14 cellular contexts compared by ENCODE assay signal in genomic region chr3:191246034-191246433, GRCh38. TPM values are rescaled to one million over a fixed set of nuclear protein-coding genes. Genes with fewer than 3 reads are reported as not detected.
DNase-seq lines count a peak whose midpoint lies in the region; ATAC-seq, FAIRE-seq and TF ChIP-seq lines count a peak whose summit lies in the region.
"Not testable (repeated sequence)": the region's sequence is repeated elsewhere in the genome, so short reads cannot be mapped to it uniquely, and the experiment has no call there.
"Had no signal": no experiment of that assay in that cellular context is flagged by ENCODE, and none has a peak within 500 bp of the region (broad histone marks: within the 10 kb centered on the region; RNA-seq: fewer than 3 reads in every experiment).

No MANE protein-coding gene starts in this region.

- H3K4me1 ChIP-seq in CD4-positive, alpha-beta memory T cell (ENCODE audit: insufficient read depth, low read length); GM12878 (ENCODE audit: control insufficient read depth, insufficient read depth, low read length): not testable (repeated sequence)

- DNase-seq in CD4-positive, alpha-beta memory T cell = peak in 4 of 5 donors; percentile 17 to 38 (median 26)
- peak; percentile 89 to 100 for DNase-seq in NOMO-1 (lab: John Stamatoyannopoulos, UW; ENCODE audit: unreplicated experiment in 2 of 2)
- DNase-seq in GM12878 (ENCODE audit: low read depth, low spot score) = peak; percentile 83
- DNase-seq in midbrain (lab: John Stamatoyannopoulos, UW) = peak; percentile 9

- not testable (repeated sequence) for TF ChIP-seq POLR2A in GM12878 (IDR thresholded peaks at IDR 0.05; ENCODE audit: low read depth, low read length)

- H3K36me3 ChIP-seq in CD4-positive, alpha-beta memory T cell (ENCODE audit: insufficient read depth, low read length); GM12878 (ENCODE audit: control insufficient read depth in 2 of 2, insufficient read depth in 2 of 2, low read length in 1 of 2): not testable (repeated sequence)

- H3K27me3 Mint-ChIP-seq in CD4-positive, alpha-beta memory T cell = not testable (repeated sequence)

- POLR2A ChIA-PET in CD4-positive, alpha-beta memory T cell (lab: Charles Lee; ENCODE audit: partially characterized antibody) = not testable (repeated sequence)
- POLR2A ChIA-PET in GM12878 (lab: Charles Lee) = interaction anchor here (0.6 to 2.2 kb wide), 4 partner anchors 16 to 85 kb away, joined by 3 to 9 read pairs (median 6); partner anchors contain the start of genes CCDC50 and UTS2B

- not testable (repeated sequence) for H3K9me3 Mint-ChIP-seq in CD4-positive, alpha-beta memory T cell

- not testable (repeated sequence) for H3K27ac Mint-ChIP-seq in CD4-positive, alpha-beta memory T cell

- CTCF ChIA-PET in CD4-positive, alpha-beta memory T cell (lab: Charles Lee; ENCODE audit: partially characterized antibody) = not testable (repeated sequence)
- CTCF ChIA-PET in GM12878 (lab: Yijun Ruan, JAX) = interaction anchor here (0.7 to 3.1 kb wide), 9 partner anchors 50 to 170 kb away, joined by 4 to 16 read pairs (median 4); no protein-coding TSS in a partner anchor

- not testable (repeated sequence) for TF ChIP-seq CTCF in GM12878 (IDR thresholded peaks at IDR 0.05 in 2 of 3, conservative IDR thresholded peaks at IDR 0.05 in 1 of 3; ENCODE audit: control insufficient read depth in 2 of 3, extremely low read depth in 1 of 3, insufficient read depth in 1 of 3, low read depth in 3 of 3, low read length in 3 of 3)

- peak; percentile 46 to 47; a peak in 3 of 4 replicates for TF ChIP-seq EP300 in GM12878 (IDR thresholded peaks at IDR 0.05; ENCODE audit: borderline replicate concordance in 1 of 2, control insufficient read depth in 1 of 2, low read depth in 2 of 2, low read length in 2 of 2)

- peak; percentile 27 for FAIRE-seq in GM12878 (lab: Jason Lieb, UNC)

- ATAC-seq in GM18867 (IDR thresholded peaks at IDR 0.05; ENCODE audit: unreplicated experiment) (peak; percentile 86), GM21423 (IDR thresholded peaks at IDR 0.05; ENCODE audit: unreplicated experiment) (peak; percentile 84), HG02870 (IDR thresholded peaks at IDR 0.05; ENCODE audit: unreplicated experiment) (peak; percentile 77), HG03432 (IDR thresholded peaks at IDR 0.05; ENCODE audit: unreplicated experiment) (peak; percentile 74), GM12878 (peak; percentile 85)

- H3K79me2 ChIP-seq in GM12878 (ENCODE audit: control insufficient read depth, insufficient read depth, low read length) = not testable (repeated sequence)

- SMC1A ChIA-PET in GM12878 (lab: Charles Lee; ENCODE audit: uncharacterized antibody, unreplicated experiment) = interaction anchor here (0.9 to 9.6 kb wide), 13 partner anchors 10 to 146 kb away, joined by 3 to 78 read pairs (median 10); partner anchors contain the start of genes CCDC50 and UTS2B

- not testable (repeated sequence) for TF ChIP-seq RAD21 in GM12878 (IDR thresholded peaks at IDR 0.05; ENCODE audit: insufficient read depth, low read depth, low read length)

- not testable (repeated sequence) for H3K36me3 Mint-ChIP-seq in CD4-positive, alpha-beta memory T cell

- not testable (repeated sequence) for H3K27me3 ChIP-seq in CD4-positive, alpha-beta memory T cell (ENCODE audit: insufficient read depth, low read length); GM12878 (replicated peaks in 1 of 2; ENCODE audit: control insufficient read depth in 2 of 2, insufficient read depth in 2 of 2, low read length in 1 of 2)

- H3K4me1 Mint-ChIP-seq in CD4-positive, alpha-beta memory T cell = not testable (repeated sequence)

- in situ Hi-C loops in GM12878 (cut with MboI) = not testable (repeated sequence)

- not testable (repeated sequence) for H3K4me3 Mint-ChIP-seq in CD4-positive, alpha-beta memory T cell

- not testable (repeated sequence) for H3K4me3 ChIP-seq in CD4-positive, alpha-beta memory T cell (ENCODE audit: low read length in 2 of 2); GM12878

- H3K27ac ChIP-seq in CD4-positive, alpha-beta memory T cell (ENCODE audit: low read depth, low read length); GM12878 (ENCODE audit: control insufficient read depth, insufficient read depth): not testable (repeated sequence)

- not testable (repeated sequence) for BruUV-seq in GM12878 (replicated peaks; lab: Mats Ljungman, UMichigan)

- H3K4me2 ChIP-seq in GM12878 (ENCODE audit: control insufficient read depth, insufficient read depth) = not testable (repeated sequence)

- H3K9ac ChIP-seq in GM12878 (ENCODE audit: control insufficient read depth, insufficient read depth, low read length) = not testable (repeated sequence)

- H2AFZ ChIP-seq in GM12878 (ENCODE audit: control insufficient read depth, low read depth, low read length) = not testable (repeated sequence)

- 26% methylated on average over 4 of the region's 5 CpGs for WGBS in GM12878 (ENCODE audit: insufficient coverage, insufficient replicate concordance, low lambda C conversion rate, missing lambda C conversion rate)

- not testable (repeated sequence) for H3K9me3 ChIP-seq in CD4-positive, alpha-beta memory T cell (ENCODE audit: control insufficient read depth in 1 of 2, low read length in 2 of 2); GM12878 (replicated peaks; ENCODE audit: control insufficient read depth, insufficient read depth, low read length)

- intact Hi-C loops in CD4-positive, alpha-beta memory T cell (cut with micrococcal nuclease) = not testable (repeated sequence)
- intact Hi-C loops in GM12878 (cut with micrococcal nuclease; ENCODE audit: unreplicated experiment) = loop anchor here (1.0 kb wide), 1 partner anchor 83 kb away; the partner anchor contains the start of gene CCDC50

- RAD21 ChIA-PET in GM12878 (lab: Charles Lee; ENCODE audit: unreplicated experiment) = interaction anchor here (0.7 to 4.1 kb wide), 10 partner anchors 10 to 922 kb away, joined by 3 to 38 read pairs (median 14); partner anchors contain the start of gene UTS2B

- H4K20me1 ChIP-seq in GM12878 (ENCODE audit: control insufficient read depth, insufficient read depth) = not testable (repeated sequence)

TF ChIP-seq in GM12878, 131 proteins besides CTCF, POLR2A, EP300 and RAD21 (continues in another document):
- peak; percentile 91 for TF ChIP-seq SPI1 (IDR thresholded peaks at IDR 0.05; ENCODE audit: borderline replicate concordance, insufficient read depth, low read depth, low read length)
- TF ChIP-seq ATF2 (IDR thresholded peaks at IDR 0.05; ENCODE audit: low read length) = peak; percentile 63
- TF ChIP-seq TCF7 (IDR thresholded peaks at IDR 0.05; ENCODE audit: borderline replicate concordance) = peak; percentile 50; the same call in 1 of the 2 replicates
- peak; percentile 54 for TF ChIP-seq BCL11A (IDR thresholded peaks at IDR 0.05; ENCODE audit: low read depth, low read length)
- TF ChIP-seq DPF2 (IDR thresholded peaks at IDR 0.05) = peak; percentile 56; the same call in 1 of the 2 replicates
- TF ChIP-seq CREM (IDR thresholded peaks at IDR 0.05; ENCODE audit: low read depth) = peak; percentile 23; the same call in 1 of the 2 replicates
- 0 out of 2 replicates have a peak, but pooled peaks have one; percentile 34 for TF ChIP-seq MTA2 (IDR thresholded peaks at IDR 0.05; ENCODE audit: low read depth)
- TF ChIP-seq ATF7 (IDR thresholded peaks at IDR 0.05; ENCODE audit: low read depth) = peak; percentile 97
- TF ChIP-seq IKZF2 (IDR thresholded peaks at IDR 0.05) = peak; percentile 84
- TF ChIP-seq RAD51 (IDR thresholded peaks at IDR 0.05) = peak; percentile 79
- 0 out of 2 replicates have a peak, but pooled peaks have one; percentile 60 for TF ChIP-seq NFIC (IDR thresholded peaks at IDR 0.05; ENCODE audit: low read depth, low read length)
- TF ChIP-seq RUNX3 (IDR thresholded peaks at IDR 0.05; ENCODE audit: low read length) = peak; percentile 57
- TF ChIP-seq BHLHE40 (IDR thresholded peaks at IDR 0.05; ENCODE audit: borderline replicate concordance in 1 of 2, low read depth in 2 of 2, low read length in 1 of 2) = peak in 1 of 2 experiments; percentile 48; a peak in 2 of 4 replicates
- 0 out of 2 replicates have a peak, but pooled peaks have one; percentile 16 for TF ChIP-seq SMARCA5 (IDR thresholded peaks at IDR 0.05)

RNA-seq across cellular contexts. Expression of gene OSTN, which starts 47.0 kb away (rescaled TPM):
- total RNA-seq in CD4-positive, alpha-beta memory T cell = not detected
- polyA plus RNA-seq in CD4-positive, alpha-beta memory T cell = not detected
- not detected in 2 replicates for total RNA-seq in GM12878 (2013; cell fraction: nucleolus; rRNA removed)
- total RNA-seq in GM12878 (2014; rRNA removed) (0.06 TPM in 1 of 2 replicates, not detected in the other), GM12878 (2014; rRNA removed; fragmentation: Illumina TruSeq; extraction: Trizol) (0.04 and 0.14 TPM in 2 replicates), GM12878 (2021) (not detected in 2 replicates)
- not detected for polyA plus RNA-seq in GM12878 (2011; ENCODE audit: low read depth)
- polyA plus RNA-seq in GM12878 (2011; rRNA removed) (0.04 TPM in 1 of 2 replicates, not detected in the other), GM12878 (2014; fragmentation: Illumina TruSeq; extraction: Trizol) (0.16 TPM in 1 of 2 replicates, not detected in the other), GM12878 (2014; fragmentation: Nextera tagmentation; extraction: Ambion mirVana) (under 1 TPM in 1 of 2 experiments, not detected in 1; 0.27 TPM), GM12878 (2014; rRNA removed) (0.03 TPM in 1 of 2 replicates, not detected in the other), GM12878 (2016; fragmentation: Nextera tagmentation; extraction: Ambion mirVana) (under 1 TPM in 1 of 2 experiments, not detected in 1; 0.06 TPM)
- not detected in 2 replicates for polyA plus RNA-seq in GM12878 (2011; cell fraction: cytosol; rRNA removed)
- not detected in 2 replicates for polyA plus RNA-seq in GM12878 (2011; cell fraction: nucleus; rRNA removed)
- not detected in 2 replicates for polyA plus RNA-seq in GM12878 (2012)
- 0.10 TPM in 1 of 2 replicates, not detected in the other for polyA minus RNA-seq in GM12878 (2011; rRNA and poly(A)+ RNA removed)
- polyA minus RNA-seq in GM12878 (2011; cell fraction: cytosol; rRNA and poly(A)+ RNA removed) = not detected in 2 replicates
- 0.38 and 0.48 TPM in 2 replicates for polyA minus RNA-seq in GM12878 (2011; cell fraction: nucleus; rRNA and poly(A)+ RNA removed)
- total RNA-seq: activated CD8-positive, alpha-beta T cell treated with anti-CD3 and anti-CD28 coated beads, Interleukin-2, amount 10 ng/mL, durations not matched to agents 7 days and 5 days; body of pancreas; foreskin keratinocyte; naive thymus-derived CD8-positive, alpha-beta T cell; renal cortical epithelial cell had no signal
- polyA plus RNA-seq: AG04450; foreskin keratinocyte; naive thymus-derived CD8-positive, alpha-beta T cell had no signal

Comparison
In these comparisons a context has a peak if more than half of its experiments do, and no peak if none do; other contexts are left out.
1. DNase-seq: peak in every context shown above with its lines; median percentile 94 in NOMO-1; 83 in GM12878; 26 in CD4-positive, alpha-beta memory T cell; 9 in midbrain.